ENCODE assay signal across 1 cellular context in genomic region chr14:22521449-22522239, GRCh38.
TF ChIP-seq lines count a peak whose summit lies in the region.

No MANE protein-coding gene starts in this region.

TF ChIP-seq in GM12878, 131 proteins besides CTCF, POLR2A, EP300 and RAD21 (continued from another document):
- TF ChIP-seq ZNF592 (IDR thresholded peaks at IDR 0.05), result 0 out of 2 replicates have a peak, but pooled peaks have one; percentile 7
- no peak for TF ChIP-seq BACH1 (IDR thresholded peaks at IDR 0.05; ENCODE audit: borderline replicate concordance)
- TF ChIP-seq PBX3 (IDR thresholded peaks at IDR 0.05; ENCODE audit: insufficient replicate concordance, low read depth, low read length), result no peak
- TF ChIP-seq ZNF24 (IDR thresholded peaks at IDR 0.05), result no peak
- no peak for TF ChIP-seq TAF1 (IDR thresholded peaks at IDR 0.05; ENCODE audit: borderline replicate concordance, low read depth, low read length)
- no peak for TF ChIP-seq CHD2 (IDR thresholded peaks at IDR 0.05; ENCODE audit: borderline replicate concordance, low read depth, low read length)
- TF ChIP-seq IRF4 (IDR thresholded peaks at IDR 0.05; ENCODE audit: low read depth, low read length), result no peak
- no peak for TF ChIP-seq SRF (IDR thresholded peaks at IDR 0.05; ENCODE audit: low read depth in 2 of 2, low read length in 2 of 2)
- TF ChIP-seq MEF2B (IDR thresholded peaks at IDR 0.05; ENCODE audit: partially characterized antibody, poor library complexity, severe bottlenecking), result peak; percentile 19
- TF ChIP-seq SIN3A (IDR thresholded peaks at IDR 0.05; ENCODE audit: low read depth, low read length), result no peak
- TF ChIP-seq SPI1 (IDR thresholded peaks at IDR 0.05; ENCODE audit: borderline replicate concordance, insufficient read depth, low read depth, low read length), result no peak
- TF ChIP-seq ZBTB11 (CRISPR knock-in tag; IDR thresholded peaks at IDR 0.05), result no peak
- no peak for TF ChIP-seq CBFB (IDR thresholded peaks at IDR 0.05; ENCODE audit: low read depth)
- no peak for TF ChIP-seq ZNF207 (IDR thresholded peaks at IDR 0.05; ENCODE audit: borderline replicate concordance)
- TF ChIP-seq SKIL (IDR thresholded peaks at IDR 0.05; ENCODE audit: low read depth, poor library complexity, severe bottlenecking), result no peak
- TF ChIP-seq, protein P1, sequence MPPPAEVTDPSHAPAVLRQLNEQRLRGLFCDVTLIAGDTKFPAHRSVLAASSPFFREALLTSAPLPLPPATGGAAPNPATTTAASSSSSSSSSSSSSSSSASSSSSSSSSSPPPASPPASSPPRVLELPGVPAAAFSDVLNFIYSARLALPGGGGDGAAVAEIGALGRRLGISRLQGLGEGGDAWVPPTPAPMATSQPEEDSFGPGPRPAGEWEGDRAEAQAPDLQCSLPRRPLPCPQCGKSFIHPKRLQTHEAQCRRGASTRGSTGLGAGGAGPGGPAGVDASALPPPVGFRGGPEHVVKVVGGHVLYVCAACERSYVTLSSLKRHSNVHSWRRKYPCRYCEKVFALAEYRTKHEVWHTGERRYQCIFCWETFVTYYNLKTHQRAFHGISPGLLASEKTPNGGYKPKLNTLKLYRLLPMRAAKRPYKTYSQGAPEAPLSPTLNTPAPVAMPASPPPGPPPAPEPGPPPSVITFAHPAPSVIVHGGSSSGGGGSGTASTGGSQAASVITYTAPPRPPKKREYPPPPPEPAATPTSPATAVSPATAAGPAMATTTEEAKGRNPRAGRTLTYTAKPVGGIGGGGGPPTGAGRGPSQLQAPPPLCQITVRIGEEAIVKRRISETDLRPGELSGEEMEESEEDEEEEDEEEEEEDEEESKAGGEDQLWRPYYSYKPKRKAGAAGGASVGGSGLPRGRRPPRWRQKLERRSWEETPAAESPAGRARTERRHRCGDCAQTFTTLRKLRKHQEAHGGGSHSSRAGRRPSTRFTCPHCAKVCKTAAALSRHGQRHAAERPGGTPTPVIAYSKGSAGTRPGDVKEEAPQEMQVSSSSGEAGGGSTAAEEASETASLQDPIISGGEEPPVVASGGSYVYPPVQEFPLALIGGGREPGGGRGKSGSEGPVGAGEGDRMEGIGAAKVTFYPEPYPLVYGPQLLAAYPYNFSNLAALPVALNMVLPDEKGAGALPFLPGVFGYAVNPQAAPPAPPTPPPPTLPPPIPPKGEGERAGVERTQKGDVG (CRISPR knock-in tag; IDR thresholded peaks at IDR 0.05), result no peak
- TF ChIP-seq FOXM1 (IDR thresholded peaks at IDR 0.05; ENCODE audit: low read depth, low read length), result no peak
- TF ChIP-seq PAX5 (IDR thresholded peaks at IDR 0.05; ENCODE audit: borderline replicate concordance, low read depth, low read length), result no peak
- no peak for TF ChIP-seq ASH2L (IDR thresholded peaks at IDR 0.05; ENCODE audit: borderline replicate concordance, low read depth)
- TF ChIP-seq ZNF622 (IDR thresholded peaks at IDR 0.05), result no peak
- no peak for TF ChIP-seq TCF12 (IDR thresholded peaks at IDR 0.05; ENCODE audit: low read depth, low read length)
- no peak for TF ChIP-seq RELB (IDR thresholded peaks at IDR 0.05; ENCODE audit: low read depth)
- no peak for TF ChIP-seq BMI1 (IDR thresholded peaks at IDR 0.05; ENCODE audit: borderline replicate concordance)
- TF ChIP-seq JUNB (IDR thresholded peaks at IDR 0.05), result no peak
- no peak for TF ChIP-seq MAX (IDR thresholded peaks at IDR 0.05; ENCODE audit: low read depth, low read length)
- TF ChIP-seq, protein P2, sequence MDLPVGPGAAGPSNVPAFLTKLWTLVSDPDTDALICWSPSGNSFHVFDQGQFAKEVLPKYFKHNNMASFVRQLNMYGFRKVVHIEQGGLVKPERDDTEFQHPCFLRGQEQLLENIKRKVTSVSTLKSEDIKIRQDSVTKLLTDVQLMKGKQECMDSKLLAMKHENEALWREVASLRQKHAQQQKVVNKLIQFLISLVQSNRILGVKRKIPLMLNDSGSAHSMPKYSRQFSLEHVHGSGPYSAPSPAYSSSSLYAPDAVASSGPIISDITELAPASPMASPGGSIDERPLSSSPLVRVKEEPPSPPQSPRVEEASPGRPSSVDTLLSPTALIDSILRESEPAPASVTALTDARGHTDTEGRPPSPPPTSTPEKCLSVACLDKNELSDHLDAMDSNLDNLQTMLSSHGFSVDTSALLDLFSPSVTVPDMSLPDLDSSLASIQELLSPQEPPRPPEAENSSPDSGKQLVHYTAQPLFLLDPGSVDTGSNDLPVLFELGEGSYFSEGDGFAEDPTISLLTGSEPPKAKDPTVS (IDR thresholded peaks at IDR 0.05; ENCODE audit: low read depth, low read length), result no peak
- TF ChIP-seq NR2C1 (IDR thresholded peaks at IDR 0.05), result no peak
- peak; percentile 39; the same call in 1 of the 2 replicates for TF ChIP-seq RUNX3 (IDR thresholded peaks at IDR 0.05; ENCODE audit: low read length)
- no peak for TF ChIP-seq MYB (IDR thresholded peaks at IDR 0.05; ENCODE audit: borderline replicate concordance, low read depth, low read length)
- TF ChIP-seq SMAD1 (IDR thresholded peaks at IDR 0.05; ENCODE audit: low read depth, partially characterized antibody), result no peak
- TF ChIP-seq TBL1XR1 (IDR thresholded peaks at IDR 0.05; ENCODE audit: low read depth, low read length), result no peak
- TF ChIP-seq, protein P3, sequence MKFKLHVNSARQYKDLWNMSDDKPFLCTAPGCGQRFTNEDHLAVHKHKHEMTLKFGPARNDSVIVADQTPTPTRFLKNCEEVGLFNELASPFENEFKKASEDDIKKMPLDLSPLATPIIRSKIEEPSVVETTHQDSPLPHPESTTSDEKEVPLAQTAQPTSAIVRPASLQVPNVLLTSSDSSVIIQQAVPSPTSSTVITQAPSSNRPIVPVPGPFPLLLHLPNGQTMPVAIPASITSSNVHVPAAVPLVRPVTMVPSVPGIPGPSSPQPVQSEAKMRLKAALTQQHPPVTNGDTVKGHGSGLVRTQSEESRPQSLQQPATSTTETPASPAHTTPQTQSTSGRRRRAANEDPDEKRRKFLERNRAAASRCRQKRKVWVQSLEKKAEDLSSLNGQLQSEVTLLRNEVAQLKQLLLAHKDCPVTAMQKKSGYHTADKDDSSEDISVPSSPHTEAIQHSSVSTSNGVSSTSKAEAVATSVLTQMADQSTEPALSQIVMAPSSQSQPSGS (IDR thresholded peaks at IDR 0.05; ENCODE audit: low read length), result peak; percentile 37; the same call in 1 of the 2 replicates
